Comparison of ENCODE assay signal across 26 cellular contexts in the genomic region with DNA sequence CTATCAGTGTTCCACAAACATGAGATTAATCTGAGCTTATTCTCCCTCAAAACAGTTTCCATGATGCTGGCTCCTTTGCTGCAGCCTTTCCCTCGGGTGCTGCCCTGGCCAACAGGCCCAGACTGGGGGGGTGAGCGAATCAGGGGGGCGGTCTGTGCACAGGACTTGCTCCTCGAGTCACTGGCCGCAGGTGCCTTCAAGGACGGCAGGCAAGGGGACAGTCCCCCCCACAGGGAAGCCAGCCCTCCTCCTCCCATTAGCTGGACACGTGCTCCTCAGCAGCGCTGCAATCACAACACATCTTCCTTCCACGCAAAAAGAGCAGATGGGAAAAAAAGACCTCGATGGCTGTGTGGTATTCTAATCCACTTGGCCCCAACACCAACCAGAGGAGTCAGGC. TPM values are rescaled to one million over a fixed set of nuclear protein-coding genes. Genes with fewer than 3 reads are reported as not detected.
DNase-seq lines count a peak whose midpoint lies in the region; FAIRE-seq and TF ChIP-seq lines count a peak whose summit lies in the region.
"Had no signal": no experiment of that assay in that cellular context is flagged by ENCODE, and none has a peak within 500 bp of the region (broad histone marks: within the 10 kb centered on the region; RNA-seq: fewer than 3 reads in every experiment).

No MANE protein-coding gene starts in this region.

- no peak for TF ChIP-seq CTCF in MCF 10A (IDR thresholded peaks at IDR 0.05; ENCODE audit: unreplicated experiment)
- no peak for TF ChIP-seq CTCF in breast epithelium (IDR thresholded peaks at IDR 0.05)
- TF ChIP-seq CTCF in HFFc6 (IDR thresholded peaks at IDR 0.05) = no peak
- no peak for TF ChIP-seq CTCF in D721Med (IDR thresholded peaks at IDR 0.05; ENCODE audit: insufficient read depth, missing control alignments)

- no TSS peak for BruUV-seq in MCF 10A (replicated peaks; lab: Mats Ljungman, UMichigan)

- no peaks in the 10 kb centered on the region for H3K9me3 Mint-ChIP-seq in MCF 10A (ENCODE audit: unreplicated experiment)
- no peaks in the 10 kb centered on the region for H3K9me3 Mint-ChIP-seq in HFFc6

- FAIRE-seq in urothelium cell line (lab: Jason Lieb, UNC) (peak; percentile 44), D721Med (lab: Jason Lieb, UNC) (no peak)
- FAIRE-seq: A549, RCC 7860 had no signal

- peaks cover 0 to 6% of the 10 kb centered on the region in 2 donors for H3K4me1 ChIP-seq in breast epithelium

- intact Hi-C loops in MCF 10A (cut with micrococcal nuclease) = no loop called here
- intact Hi-C loops in breast epithelium (cut with DNase I; ENCODE audit: low total_unique reads) = no loop called here

- CTCF ChIA-PET in MCF 10A (lab: Yijun Ruan, JAX) = interaction anchor here (1.0 to 4.3 kb wide), 3 partner anchors 7 to 23 kb away, joined by 4 to 20 read pairs (median 4); no protein-coding TSS in a partner anchor

- H3K27ac ChIP-seq in breast epithelium = peak overlapping the region in 1 of 2 donors; percentile 30
- H3K27ac ChIP-seq: A549, BLaER1, HL-60, SK-N-MC had no signal

- H3K4me3 Mint-ChIP-seq in MCF 10A (ENCODE audit: unreplicated experiment) = no peak overlapping the region
- H3K4me3 Mint-ChIP-seq in HFFc6 = no peak overlapping the region

- DNase-seq in MCF 10A (ENCODE audit: unreplicated experiment) (no peak), breast epithelium (ENCODE audit: low spot score in 2 of 2) (no peak), HFFc6 (no peak), myocyte (ENCODE audit: low read depth) (peak; percentile 42), urothelium cell line (ENCODE audit: low spot score) (no peak), D721Med (ENCODE audit: insufficient read length, low spot score) (no peak)
- no peak for DNase-seq in stimulated activated CD4-positive, alpha-beta T cell treated with anti-CD3 and anti-CD28 coated beads, Interleukin-12 subunit alpha, Interleukin-12 subunit beta, amount 100 ng/mL, for 4 hours
- DNase-seq: DMS 273 treated with DMSO at 0.1 percent for 48 hours; DND-41; H7; IMR-90; Karpas-422; MG63; NCI-H1048; NCI-H1436; NCI-H2029; NCI-H446; NCI-H69; NK-92 treated with Interleukin-12 subunit alpha and Interleukin-12 subunit beta, amount 100 ng/mL, for 24 hours; SHP77 had no signal

- TF ChIP-seq POLR2A in breast epithelium (IDR thresholded peaks at IDR 0.05) = no peak

- no peak overlapping the region for H3K4me3 ChIP-seq in breast epithelium
- H3K4me3 ChIP-seq: A549, BLaER1, MG63, SK-N-MC had no signal

- no peaks in the 10 kb centered on the region for H3K27me3 Mint-ChIP-seq in MCF 10A (ENCODE audit: insufficient read depth, unreplicated experiment)
- no peaks in the 10 kb centered on the region; the same call in 1 of the 2 replicates for H3K27me3 Mint-ChIP-seq in HFFc6 (ENCODE audit: insufficient read depth)

- H3K27ac Mint-ChIP-seq in MCF 10A (ENCODE audit: low read depth, unreplicated experiment) (peak overlapping the region; percentile 49), HFFc6 (peak overlapping the region; percentile 20; the same call in 1 of the 2 replicates)

- no peaks in the 10 kb centered on the region for H3K27me3 ChIP-seq in breast epithelium
- H3K27me3 ChIP-seq: BLaER1, MG63 had no signal

- no peaks in the 10 kb centered on the region for H3K9me3 ChIP-seq in breast epithelium
- H3K9me3 ChIP-seq: A549, BLaER1, MG63 had no signal

- H3K4me1 Mint-ChIP-seq in MCF 10A (ENCODE audit: insufficient read depth, unreplicated experiment) (peaks cover 14% of the 10 kb centered on the region), HFFc6 (ENCODE audit: low read depth) (peaks cover 24% of the 10 kb centered on the region)

- POLR2A ChIA-PET in MCF 10A (lab: Yijun Ruan, JAX) = interaction anchor here (0.8 to 1.7 kb wide), 2 partner anchors 9 to 11 kb away, joined by 3 to 17 read pairs; a partner anchor contains a TSS

- H3K36me3 Mint-ChIP-seq in MCF 10A (ENCODE audit: insufficient read depth, unreplicated experiment) (peaks cover 89% of the 10 kb centered on the region), HFFc6 (ENCODE audit: low read depth) (peaks cover 22% of the 10 kb centered on the region; the same call in 1 of the 2 replicates)

- no peaks in the 10 kb centered on the region for H3K36me3 ChIP-seq in breast epithelium

RNA-seq across cellular contexts. Expression of a gene that starts 10.0 kb away (rescaled TPM):
- total RNA-seq in MCF 10A (2022) = 47.1 and 49.5 TPM in 2 replicates
- 10 to 100 TPM; 23.0 to 32.8 (median 28.2) TPM for total RNA-seq in breast epithelium
- total RNA-seq in HFFc6 (2021; fragmentation: NEBNext Ultra II Directional; extraction: Animal tissue kit (Norgen Biotek cat#: 25700)) = 10 to 100 TPM; 35.4 to 40.0 (median 37.2) TPM
- total RNA-seq in myocyte = 28.5 and 36.1 TPM in 2 replicates
- polyA plus RNA-seq in myocyte (2012) = 32.0 TPM

RNA-seq across cellular contexts. Expression of a gene that starts 29.8 kb away (rescaled TPM):
- total RNA-seq in MCF 10A (2022) (not detected in 2 replicates), breast epithelium (1 to 10 TPM in 1 of 3 donors, under 1 TPM in 1, not detected in 1; 0.32 to 1.2 TPM), myocyte (not detected in 2 replicates)
- not detected for total RNA-seq in HFFc6 (2021; fragmentation: NEBNext Ultra II Directional; extraction: Animal tissue kit (Norgen Biotek cat#: 25700))
- 0.11 TPM for polyA plus RNA-seq in myocyte (2012)
- total RNA-seq: H7, HT1080, IMR-90 had no signal
- polyA plus RNA-seq: IMR-90 had no signal

RNA-seq across cellular contexts. Expression of a gene that starts 48.4 kb away (rescaled TPM):
- not detected in 2 replicates for total RNA-seq in MCF 10A (2022)
- not detected for total RNA-seq in breast epithelium
- not detected for total RNA-seq in HFFc6 (2021; fragmentation: NEBNext Ultra II Directional; extraction: Animal tissue kit (Norgen Biotek cat#: 25700))
- not detected in 2 replicates for total RNA-seq in myocyte
- polyA plus RNA-seq in myocyte (2012) = 0.16 TPM
- total RNA-seq: HT1080, IMR-90 had no signal
- polyA plus RNA-seq: IMR-90 had no signal
